In the genomic region with DNA sequence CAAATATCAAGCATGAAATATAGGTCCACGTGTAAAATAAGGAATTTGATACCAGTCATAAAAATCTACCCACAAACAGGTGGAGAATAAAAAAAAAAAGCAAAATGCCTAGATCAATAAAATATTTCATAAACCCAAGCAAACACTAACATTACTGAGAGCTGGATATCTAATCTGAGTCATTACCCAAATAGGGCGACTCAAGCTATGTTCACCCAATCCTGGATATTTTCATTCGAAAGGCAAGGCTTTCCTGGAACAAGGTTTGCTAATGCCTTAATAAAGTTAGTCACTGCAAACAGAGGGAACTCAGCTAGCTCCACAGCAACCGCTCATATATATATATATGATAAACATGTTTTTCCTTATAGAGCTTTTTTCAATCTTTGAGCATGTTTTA, we compare ENCODE assay signal across 18 cellular contexts. TPM values are rescaled to one million over a fixed set of nuclear protein-coding genes. Genes with fewer than 3 reads are reported as not detected.
DNase-seq lines count a peak whose midpoint lies in the region; ATAC-seq, FAIRE-seq and TF ChIP-seq lines count a peak whose summit lies in the region.
"Had no signal": no experiment of that assay in that cellular context is flagged by ENCODE, and none has a peak within 500 bp of the region (broad histone marks: within the 10 kb centered on the region; RNA-seq: fewer than 3 reads in every experiment).

No MANE protein-coding gene starts in this region.

- H3K36me3 ChIP-seq in endothelial cell of umbilical vein (ENCODE audit: control insufficient read depth in 2 of 2, extremely low read depth in 1 of 2, insufficient read depth in 2 of 2, low read length in 2 of 2), result no peaks in the 10 kb centered on the region
- H3K36me3 ChIP-seq in mesenchymal stem cell (ENCODE audit: control insufficient read depth in 1 of 2, insufficient read depth in 2 of 2, low read depth in 1 of 2, low read length in 2 of 2), result no peaks in the 10 kb centered on the region
- H3K36me3 ChIP-seq: neutrophil, spleen had no signal

- DNase-seq in ELR (ENCODE audit: low read depth) (peak; percentile 60), NCI-H69 (lab: John Stamatoyannopoulos, UW) (peak; percentile 68), endothelial cell of umbilical vein (ENCODE audit: low read depth, low spot score) (no peak), mesenchymal stem cell (peak; percentile 43), germinal center (ENCODE audit: low spot score) (no peak), HPDE6-E6E7 (ENCODE audit: extremely low spot score) (no peak)
- DNase-seq: activated T-cell treated with anti-CD3 and anti-CD28 coated beads for 4 hours; amygdala; effector CD4-positive, alpha-beta T cell; hypothalamus; NCI-H187; spleen had no signal

- no peak for ATAC-seq in GM21576 (IDR thresholded peaks at IDR 0.05; ENCODE audit: unreplicated experiment)
- no peak for ATAC-seq in HG02588 (IDR thresholded peaks at IDR 0.05; ENCODE audit: unreplicated experiment)
- ATAC-seq: activated CD4-positive, CD25-positive, alpha-beta regulatory T cell treated with anti-CD3 and anti-CD28 coated beads, Interleukin-2, amount 50 U/mL, for 24 hours had no signal

- no peak for TF ChIP-seq CTCF in endothelial cell of umbilical vein (IDR thresholded peaks at IDR 0.05; ENCODE audit: extremely low read depth in 1 of 2, insufficient read depth in 1 of 2, low read depth in 1 of 2, low read length in 2 of 2)

- no peak overlapping the region for H3K27ac ChIP-seq in endothelial cell of umbilical vein (ENCODE audit: insufficient read depth, low read depth, low read length)
- no peak overlapping the region for H3K27ac ChIP-seq in mesenchymal stem cell (ENCODE audit: low read length, poor library complexity, severe bottlenecking)
- H3K27ac ChIP-seq: KMS-11, neutrophil, spleen had no signal

- no peak overlapping the region for H2BK15ac ChIP-seq in mesenchymal stem cell (ENCODE audit: low read depth, poor library complexity, severe bottlenecking)

- H3K23ac ChIP-seq in mesenchymal stem cell (ENCODE audit: low read length in 2 of 2), result no peak overlapping the region

- H4K91ac ChIP-seq in mesenchymal stem cell (ENCODE audit: low read length), result no peak overlapping the region

- no peak overlapping the region for H3K4ac ChIP-seq in mesenchymal stem cell (ENCODE audit: low read depth in 1 of 2, low read length in 2 of 2)

- no peak overlapping the region for H2BK12ac ChIP-seq in mesenchymal stem cell (ENCODE audit: low read length in 2 of 2)

- no peak overlapping the region for H3K14ac ChIP-seq in mesenchymal stem cell (ENCODE audit: low read length in 2 of 2)

- no peak for TF ChIP-seq POLR2A in endothelial cell of umbilical vein (IDR thresholded peaks at IDR 0.05; ENCODE audit: low read depth, low read length)

- H4K8ac ChIP-seq in mesenchymal stem cell (ENCODE audit: low read length), result no peak overlapping the region

- no peak overlapping the region for H2BK120ac ChIP-seq in mesenchymal stem cell (ENCODE audit: low read depth, low read length)

- BruUV-seq in endothelial cell of umbilical vein (replicated peaks; lab: Mats Ljungman, UMichigan), result no TSS peak

- no peak overlapping the region for H2AFZ ChIP-seq in endothelial cell of umbilical vein (ENCODE audit: low read depth, low read length)
- no peak overlapping the region for H2AFZ ChIP-seq in mesenchymal stem cell (ENCODE audit: low read depth, low read length)

- peaks cover 2 to 6% of the 10 kb centered on the region in 2 experiments for H3K27me3 ChIP-seq in endothelial cell of umbilical vein (ENCODE audit: control insufficient read depth in 2 of 2, insufficient read depth in 2 of 2, low read length in 2 of 2)
- peaks cover 0 to 16% of the 10 kb centered on the region in 2 experiments for H3K27me3 ChIP-seq in mesenchymal stem cell (ENCODE audit: control insufficient read depth in 1 of 2, insufficient read depth in 1 of 2, low read length in 2 of 2)
- H3K27me3 ChIP-seq: neutrophil, spleen had no signal

- no peak overlapping the region for H3K18ac ChIP-seq in mesenchymal stem cell (ENCODE audit: low read depth in 1 of 2, low read length in 2 of 2)

- CTCF ChIA-PET in endothelial cell of umbilical vein (lab: Charles Lee), result interaction anchor here (0.6 to 1.8 kb wide), 6 partner anchors 8 to 86 kb away, joined by 3 to 7 read pairs (median 4); no protein-coding TSS in a partner anchor

- peaks cover 5% of the 10 kb centered on the region for H3K4me1 ChIP-seq in endothelial cell of umbilical vein (ENCODE audit: control insufficient read depth, extremely low read depth, insufficient read depth, low read length)
- H3K4me1 ChIP-seq in mesenchymal stem cell (ENCODE audit: control insufficient read depth, insufficient read depth, low read depth, low read length), result no peaks in the 10 kb centered on the region

- POLR2A ChIA-PET in endothelial cell of umbilical vein (lab: Charles Lee), result no interaction called here

- dilution Hi-C loops in endothelial cell of umbilical vein (cut with MboI; ENCODE audit: extremely low pct_ligation_motif_present, low sequenced_read_pairs), result no loop called here

- H3K9me3 ChIP-seq in endothelial cell of umbilical vein (replicated peaks; ENCODE audit: control insufficient read depth, insufficient read depth, low read length), result no peaks in the 10 kb centered on the region
- H3K9me3 ChIP-seq in mesenchymal stem cell (ENCODE audit: control insufficient read depth, low read length), result no peaks in the 10 kb centered on the region
- H3K9me3 ChIP-seq: neutrophil, spleen had no signal

- no peak overlapping the region for H2BK5ac ChIP-seq in mesenchymal stem cell (ENCODE audit: low read depth, low read length, poor library complexity, severe bottlenecking)

- H3K4me2 ChIP-seq in endothelial cell of umbilical vein (ENCODE audit: insufficient read depth, low read length), result no peak overlapping the region
- H3K4me2 ChIP-seq in mesenchymal stem cell (ENCODE audit: low read length, poor library complexity, severe bottlenecking), result no peak overlapping the region
- H3K4me2 ChIP-seq: KMS-11 had no signal

- H3K9ac ChIP-seq in endothelial cell of umbilical vein (replicated peaks; ENCODE audit: extremely low read depth, insufficient read depth, low read length) (no peak overlapping the region), mesenchymal stem cell (ENCODE audit: low read length) (peak overlapping the region; percentile 28)
- H3K9ac ChIP-seq: KMS-11 had no signal

- intact Hi-C loops in endothelial cell of umbilical vein (cut with micrococcal nuclease), result no loop called here

- H3K9me1 ChIP-seq in endothelial cell of umbilical vein (replicated peaks; ENCODE audit: control insufficient read depth, extremely low read depth, insufficient read depth, low read length), result no peaks in the 10 kb centered on the region

- H3K79me1 ChIP-seq in mesenchymal stem cell (replicated peaks; ENCODE audit: low read length, poor library complexity, severe bottlenecking), result no peaks in the 10 kb centered on the region

- no peaks in the 10 kb centered on the region for H3K79me2 ChIP-seq in endothelial cell of umbilical vein (ENCODE audit: control insufficient read depth, insufficient read depth, low read length)

- FAIRE-seq in endothelial cell of umbilical vein (lab: Jason Lieb, UNC), result no peak

- WGBS in mesenchymal stem cell, result 89% methylated on average over 3 of the region's 4 CpGs

- H4K20me1 ChIP-seq in endothelial cell of umbilical vein (replicated peaks; ENCODE audit: control insufficient read depth, extremely low read depth, insufficient read depth, low read length), result no peaks in the 10 kb centered on the region

- H2AK5ac ChIP-seq in mesenchymal stem cell (ENCODE audit: low read length, severe bottlenecking), result no peak overlapping the region

- H3K4me3 ChIP-seq in endothelial cell of umbilical vein (replicated peaks in 1 of 3; ENCODE audit: insufficient read depth in 1 of 3, low read depth in 1 of 3, low read length in 3 of 3) (no peak overlapping the region), mesenchymal stem cell (ENCODE audit: insufficient read depth in 1 of 2, low read depth in 1 of 2, low read length in 2 of 2) (no peak overlapping the region)
- H3K4me3 ChIP-seq: lung, spleen had no signal

TF ChIP-seq in endothelial cell of umbilical vein, 7 proteins besides CTCF, POLR2A, EP300 and RAD21:
- peak; percentile 52 for TF ChIP-seq FOS (IDR thresholded peaks at IDR 0.05; ENCODE audit: borderline replicate concordance, insufficient read depth, low read length)
- TF ChIP-seq EZH2 (IDR thresholded peaks at IDR 0.05; ENCODE audit: borderline replicate concordance, low read depth, low read length, severe bottlenecking), result no peak
TF ChIP-seq in endothelial cell of umbilical vein: peak in this region for 1.

RNA-seq across cellular contexts. Expression of gene TM9SF2, which starts 33.5 kb away (rescaled TPM):
- total RNA-seq in endothelial cell of umbilical vein, result 85.9 and 90.0 TPM in 2 replicates
- polyA plus RNA-seq in endothelial cell of umbilical vein, result 63.2 and 76.0 TPM in 2 replicates
- polyA plus RNA-seq in endothelial cell of umbilical vein (2011; cell fraction: cytosol; rRNA removed), result 49.6 and 49.7 TPM in 2 replicates
- polyA plus RNA-seq in endothelial cell of umbilical vein (2011; cell fraction: nucleus; rRNA removed), result 41.0 and 51.4 TPM in 2 replicates
- 73.3 and 83.8 TPM in 2 replicates for polyA plus RNA-seq in endothelial cell of umbilical vein (2012)
- 104 and 121 TPM in 2 replicates for polyA minus RNA-seq in endothelial cell of umbilical vein
- polyA minus RNA-seq in endothelial cell of umbilical vein (2011; cell fraction: cytosol; rRNA and poly(A)+ RNA removed), result 70.8 TPM
- polyA minus RNA-seq in endothelial cell of umbilical vein (2011; cell fraction: nucleus; rRNA and poly(A)+ RNA removed), result 42.1 and 51.5 TPM in 2 replicates
- 104 TPM for polyA plus RNA-seq in mesenchymal stem cell (2013, experiment 1 of 2)
- polyA plus RNA-seq in mesenchymal stem cell (2013, experiment 2 of 2), result 109 TPM

Comparison
In these comparisons a context has a peak if more than half of its experiments do, and no peak if none do; other contexts are left out.
1. DNase-seq: peak in ELR (single experiment), NCI-H69 (single experiment) and mesenchymal stem cell (single experiment); none in endothelial cell of umbilical vein (single experiment), germinal center (single experiment) and HPDE6-E6E7 (single experiment).